Comparison of ENCODE assay signal across 9 cellular contexts in the genomic region with DNA sequence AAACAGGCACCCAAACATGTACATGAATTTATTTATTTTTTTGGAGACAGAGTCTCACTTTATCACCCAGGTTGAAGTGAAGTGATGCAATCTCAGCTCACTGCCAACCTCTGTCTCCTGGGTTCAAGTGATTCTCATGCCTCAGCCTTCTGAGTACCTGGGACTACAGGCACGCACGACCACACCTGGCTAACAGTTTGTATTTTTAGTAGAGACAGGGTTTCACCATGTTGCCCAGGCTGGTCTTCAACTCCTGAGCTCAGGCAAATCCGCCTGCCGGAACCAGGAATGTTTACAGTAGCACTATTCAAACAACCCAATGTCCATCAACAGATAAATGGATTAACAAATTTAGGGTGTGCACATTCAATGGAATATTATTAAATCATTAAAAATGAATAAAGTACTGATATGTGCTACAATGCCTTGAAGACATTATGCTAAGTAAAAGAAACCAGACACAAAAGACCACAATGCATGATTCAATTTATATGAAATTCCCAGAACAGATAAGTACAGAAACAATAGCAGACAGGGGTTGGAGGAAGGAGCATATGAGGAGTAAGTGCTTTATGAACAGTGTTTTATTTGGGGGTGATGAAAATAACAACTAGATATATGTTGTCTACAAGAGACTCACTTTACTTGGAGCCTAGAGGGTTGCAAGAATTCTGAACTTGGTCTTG. TPM values are rescaled to one million over a fixed set of nuclear protein-coding genes. Genes with fewer than 3 reads are reported as not detected.
A peak's percentile ranks its signal among the peaks of the same experiment; 100 is the strongest.
DNase-seq lines count a peak whose midpoint lies in the region; ATAC-seq and TF ChIP-seq lines count a peak whose summit lies in the region.
"Had no signal": no experiment of that assay in that cellular context is flagged by ENCODE, and none has a peak within 500 bp of the region (broad histone marks: within the 10 kb centered on the region; RNA-seq: fewer than 3 reads in every experiment).

No MANE protein-coding gene starts in this region.

- ATAC-seq in memory B cell (ENCODE audit: low read depth) (no peak), GM19467 (IDR thresholded peaks at IDR 0.05; ENCODE audit: unreplicated experiment) (no peak)

- H3K27me3 ChIP-seq in BE2C (no peaks in the 10 kb centered on the region), adipocyte (replicated peaks; ENCODE audit: control insufficient read depth, insufficient read depth, low read length) (no peaks in the 10 kb centered on the region)

- H3K9ac ChIP-seq in adipocyte (ENCODE audit: low read length): peak overlapping the region; percentile 96

- H3K27ac Mint-ChIP-seq in memory B cell: no peak overlapping the region

- peaks cover 4% of the 10 kb centered on the region; the same call in 1 of the 2 replicates for H3K9me3 ChIP-seq in BE2C
- peaks cover 7% of the 10 kb centered on the region for H3K9me3 ChIP-seq in adipocyte (ENCODE audit: control insufficient read depth, low read length)

- H3K9me3 Mint-ChIP-seq in memory B cell: peaks cover 8% of the 10 kb centered on the region

- H3K36me3 ChIP-seq in BE2C: peaks cover 5% of the 10 kb centered on the region
- H3K36me3 ChIP-seq in adipocyte (ENCODE audit: control insufficient read depth, insufficient read depth, low read length, severe bottlenecking): peaks cover 8% of the 10 kb centered on the region

- H3K36me3 Mint-ChIP-seq in memory B cell: peaks cover 17% of the 10 kb centered on the region

- DNase-seq in BE2C (no peak), HT-29 (ENCODE audit: low spot score) (peak; percentile 11), adipocyte (ENCODE audit: low read depth) (no peak), memory B cell (ENCODE audit: low spot score in 2 of 2) (no peak), iPS-NIHi11 (ENCODE audit: low spot score) (no peak)
- no peak for DNase-seq in stimulated activated CD4-positive, alpha-beta T cell treated with anti-CD3 and anti-CD28 coated beads, Interleukin-2, amount 100 ng/mL, for 24 hours
- DNase-seq in stimulated activated CD4-positive, alpha-beta T cell treated with anti-CD3 and anti-CD28 coated beads, Interleukin-15, amount 100 ng/mL, for 24 hours: no peak
- DNase-seq: NCI-H1092 treated with DMSO at 0.1 percent for 48 hours had no signal

- H3K4me1 ChIP-seq in BE2C: peaks cover 11% of the 10 kb centered on the region
- peaks cover 14% of the 10 kb centered on the region for H3K4me1 ChIP-seq in adipocyte (ENCODE audit: control insufficient read depth, insufficient read depth, low read length)

- peaks cover 20% of the 10 kb centered on the region for H3K4me1 Mint-ChIP-seq in memory B cell

- TF ChIP-seq CTCF in BE2C (IDR thresholded peaks at IDR 0.05; ENCODE audit: low read depth, low read length): no peak

- peak overlapping the region; percentile 98 for H3K4me3 Mint-ChIP-seq in memory B cell

- no peaks in the 10 kb centered on the region for H3K27me3 Mint-ChIP-seq in memory B cell

- H3K4me3 ChIP-seq in BE2C (ENCODE audit: low read depth, low read length) (peak overlapping the region; percentile 96), adipocyte (ENCODE audit: low read length) (peak overlapping the region; percentile 96)

RNA-seq across cellular contexts. Expression of a gene that starts 1.3 kb away (rescaled TPM):
- polyA plus RNA-seq in BE2C (2012; ENCODE audit: insufficient read depth, insufficient read length, low read depth): 42.1 TPM
- total RNA-seq in HT-29 (2014; rRNA removed; shearing (Covaris generic)): 14.6 and 16.7 TPM in 2 replicates

RNA-seq across cellular contexts. Expression of a gene that starts 48.7 kb away (rescaled TPM):
- polyA plus RNA-seq in BE2C (2012; ENCODE audit: insufficient read depth, insufficient read length, low read depth): 25.0 TPM
- total RNA-seq in HT-29 (2014; rRNA removed; shearing (Covaris generic)): 22.8 and 24.5 TPM in 2 replicates
